In genomic region chr19:37941820-37942515, GRCh38 we compare ENCODE assay signal across 18 cellular contexts. TPM values are rescaled to one million over a fixed set of nuclear protein-coding genes. Genes with fewer than 3 reads are reported as not detected.
DNase-seq lines count a peak whose midpoint lies in the region; ATAC-seq, FAIRE-seq and TF ChIP-seq lines count a peak whose summit lies in the region.
"Had no signal": no experiment of that assay in that cellular context is flagged by ENCODE, and none has a peak within 500 bp of the region (broad histone marks: within the 10 kb centered on the region; RNA-seq: fewer than 3 reads in every experiment).

No MANE protein-coding gene starts in this region.

- H3K27me3 ChIP-seq in small intestine (ENCODE audit: control insufficient read depth in 2 of 2, insufficient read depth in 2 of 2, low read length in 2 of 2) (no peaks in the 10 kb centered on the region), left lung (no peaks in the 10 kb centered on the region)
- H3K27me3 ChIP-seq: BLaER1, pancreas had no signal

- no peak for ATAC-seq in HG03039 (IDR thresholded peaks at IDR 0.05; ENCODE audit: unreplicated experiment)
- ATAC-seq in left lung: no peak
- no peak for ATAC-seq in HG03097 (IDR thresholded peaks at IDR 0.05; ENCODE audit: low FRiP score, unreplicated experiment)

- H3K4me1 ChIP-seq in small intestine (ENCODE audit: control insufficient read depth in 2 of 2, insufficient read depth in 1 of 2, low read depth in 1 of 2, low read length in 1 of 2) (peaks cover 11 to 14% of the 10 kb centered on the region in 2 donors), left lung (no peaks in the 10 kb centered on the region)
- H3K4me1 ChIP-seq: BLaER1 had no signal

- intact Hi-C loops in left lung (cut with DNase I): no loop called here

- no peaks in the 10 kb centered on the region for H3K36me3 ChIP-seq in small intestine (ENCODE audit: control insufficient read depth in 2 of 2, insufficient read depth in 2 of 2, low read length in 2 of 2)
- H3K36me3 ChIP-seq in left lung: no peaks in the 10 kb centered on the region
- H3K36me3 ChIP-seq: pancreas had no signal

- no peak for TF ChIP-seq CTCF in left lung (IDR thresholded peaks at IDR 0.05)

- H3K27ac ChIP-seq in small intestine (ENCODE audit: low read depth in 1 of 2, low read length in 1 of 2) (peak overlapping the region; percentile 78 to 84), left lung (no peak overlapping the region)
- H3K27ac ChIP-seq: BLaER1 had no signal

- H3K4me3 ChIP-seq in small intestine (ENCODE audit: low read depth in 1 of 2, low read length in 2 of 2) (no peak overlapping the region), left lung (no peak overlapping the region)
- H3K4me3 ChIP-seq: BLaER1, pancreas had no signal

- FAIRE-seq in small intestine (lab: Jason Lieb, UNC): no peak
- FAIRE-seq: GM12892, pancreas had no signal

- peak; percentile 84 for DNase-seq in DMS79 (lab: John Stamatoyannopoulos, UW)
- peak; percentile 52 for DNase-seq in NCI-H82 (lab: John Stamatoyannopoulos, UW)
- DNase-seq in kidney tubule cell (ENCODE audit: low spot score): peak; percentile 55
- DNase-seq in small intestine: peak; percentile 79
- DNase-seq in GM03348 (ENCODE audit: low spot score): no peak
- DNase-seq in left lung: no peak
- DNase-seq: activated CD8-positive, alpha-beta memory T cell treated with anti-CD3 and anti-CD28 coated beads, Interleukin-2, amount 50 U/mL, for 48 hours; activated naive CD8-positive, alpha-beta T cell treated with anti-CD3 and anti-CD28 coated beads for 36 hours; central memory CD4-positive, alpha-beta T cell; EL; pancreas had no signal

- 22 to 60% (median 42%) methylated on average over 12 of the region's 12 CpGs for WGBS in small intestine, 3 donors

- no peaks in the 10 kb centered on the region for H3K9me3 ChIP-seq in small intestine (ENCODE audit: control insufficient read depth, low read depth)
- no peaks in the 10 kb centered on the region for H3K9me3 ChIP-seq in left lung
- H3K9me3 ChIP-seq: pancreas had no signal

RNA-seq across cellular contexts. Expression of gene SIPA1L3, which starts 35.0 kb away (rescaled TPM):
- 10 to 100 TPM; 19.2 to 36.2 (median 31.9) TPM for polyA plus RNA-seq in small intestine
- 10 to 100 TPM; 37.2 to 59.0 TPM for total RNA-seq in left lung

RNA-seq across cellular contexts. Expression of gene WDR87, which starts 35.6 kb away (rescaled TPM):
- polyA plus RNA-seq in small intestine: not detected
- total RNA-seq in left lung: not detected
- total RNA-seq: activated naive CD8-positive, alpha-beta T cell treated with anti-CD3 and anti-CD28 coated beads for 36 hours; fibroblast of villous mesenchyme; lung microvascular endothelial cell; M059J; pancreas had no signal

Comparison
In these comparisons a context has a peak if more than half of its experiments do, and no peak if none do; other contexts are left out.
1. DNase-seq: peak in DMS79 (single experiment), NCI-H82 (single experiment), kidney tubule cell (single experiment) and small intestine (single experiment); none in GM03348 (single experiment) and left lung (0 of 2).
2. H3K27ac ChIP-seq: peak in small intestine (2 of 2); none in left lung (0 of 2).